ENCODE assay signal across 2 cellular contexts in genomic region chr2:226443112-226443511, GRCh38.
TF ChIP-seq lines count a peak whose summit lies in the region.

No MANE protein-coding gene starts in this region.

TF ChIP-seq in IMR-90, 13 proteins besides CTCF, POLR2A, EP300 and RAD21:
- TF ChIP-seq CEBPB (IDR thresholded peaks at IDR 0.05; ENCODE audit: low read depth, low read length) = no peak

TF ChIP-seq in H1, 55 proteins besides CTCF, POLR2A, EP300 and RAD21:
- TF ChIP-seq, protein P1, sequence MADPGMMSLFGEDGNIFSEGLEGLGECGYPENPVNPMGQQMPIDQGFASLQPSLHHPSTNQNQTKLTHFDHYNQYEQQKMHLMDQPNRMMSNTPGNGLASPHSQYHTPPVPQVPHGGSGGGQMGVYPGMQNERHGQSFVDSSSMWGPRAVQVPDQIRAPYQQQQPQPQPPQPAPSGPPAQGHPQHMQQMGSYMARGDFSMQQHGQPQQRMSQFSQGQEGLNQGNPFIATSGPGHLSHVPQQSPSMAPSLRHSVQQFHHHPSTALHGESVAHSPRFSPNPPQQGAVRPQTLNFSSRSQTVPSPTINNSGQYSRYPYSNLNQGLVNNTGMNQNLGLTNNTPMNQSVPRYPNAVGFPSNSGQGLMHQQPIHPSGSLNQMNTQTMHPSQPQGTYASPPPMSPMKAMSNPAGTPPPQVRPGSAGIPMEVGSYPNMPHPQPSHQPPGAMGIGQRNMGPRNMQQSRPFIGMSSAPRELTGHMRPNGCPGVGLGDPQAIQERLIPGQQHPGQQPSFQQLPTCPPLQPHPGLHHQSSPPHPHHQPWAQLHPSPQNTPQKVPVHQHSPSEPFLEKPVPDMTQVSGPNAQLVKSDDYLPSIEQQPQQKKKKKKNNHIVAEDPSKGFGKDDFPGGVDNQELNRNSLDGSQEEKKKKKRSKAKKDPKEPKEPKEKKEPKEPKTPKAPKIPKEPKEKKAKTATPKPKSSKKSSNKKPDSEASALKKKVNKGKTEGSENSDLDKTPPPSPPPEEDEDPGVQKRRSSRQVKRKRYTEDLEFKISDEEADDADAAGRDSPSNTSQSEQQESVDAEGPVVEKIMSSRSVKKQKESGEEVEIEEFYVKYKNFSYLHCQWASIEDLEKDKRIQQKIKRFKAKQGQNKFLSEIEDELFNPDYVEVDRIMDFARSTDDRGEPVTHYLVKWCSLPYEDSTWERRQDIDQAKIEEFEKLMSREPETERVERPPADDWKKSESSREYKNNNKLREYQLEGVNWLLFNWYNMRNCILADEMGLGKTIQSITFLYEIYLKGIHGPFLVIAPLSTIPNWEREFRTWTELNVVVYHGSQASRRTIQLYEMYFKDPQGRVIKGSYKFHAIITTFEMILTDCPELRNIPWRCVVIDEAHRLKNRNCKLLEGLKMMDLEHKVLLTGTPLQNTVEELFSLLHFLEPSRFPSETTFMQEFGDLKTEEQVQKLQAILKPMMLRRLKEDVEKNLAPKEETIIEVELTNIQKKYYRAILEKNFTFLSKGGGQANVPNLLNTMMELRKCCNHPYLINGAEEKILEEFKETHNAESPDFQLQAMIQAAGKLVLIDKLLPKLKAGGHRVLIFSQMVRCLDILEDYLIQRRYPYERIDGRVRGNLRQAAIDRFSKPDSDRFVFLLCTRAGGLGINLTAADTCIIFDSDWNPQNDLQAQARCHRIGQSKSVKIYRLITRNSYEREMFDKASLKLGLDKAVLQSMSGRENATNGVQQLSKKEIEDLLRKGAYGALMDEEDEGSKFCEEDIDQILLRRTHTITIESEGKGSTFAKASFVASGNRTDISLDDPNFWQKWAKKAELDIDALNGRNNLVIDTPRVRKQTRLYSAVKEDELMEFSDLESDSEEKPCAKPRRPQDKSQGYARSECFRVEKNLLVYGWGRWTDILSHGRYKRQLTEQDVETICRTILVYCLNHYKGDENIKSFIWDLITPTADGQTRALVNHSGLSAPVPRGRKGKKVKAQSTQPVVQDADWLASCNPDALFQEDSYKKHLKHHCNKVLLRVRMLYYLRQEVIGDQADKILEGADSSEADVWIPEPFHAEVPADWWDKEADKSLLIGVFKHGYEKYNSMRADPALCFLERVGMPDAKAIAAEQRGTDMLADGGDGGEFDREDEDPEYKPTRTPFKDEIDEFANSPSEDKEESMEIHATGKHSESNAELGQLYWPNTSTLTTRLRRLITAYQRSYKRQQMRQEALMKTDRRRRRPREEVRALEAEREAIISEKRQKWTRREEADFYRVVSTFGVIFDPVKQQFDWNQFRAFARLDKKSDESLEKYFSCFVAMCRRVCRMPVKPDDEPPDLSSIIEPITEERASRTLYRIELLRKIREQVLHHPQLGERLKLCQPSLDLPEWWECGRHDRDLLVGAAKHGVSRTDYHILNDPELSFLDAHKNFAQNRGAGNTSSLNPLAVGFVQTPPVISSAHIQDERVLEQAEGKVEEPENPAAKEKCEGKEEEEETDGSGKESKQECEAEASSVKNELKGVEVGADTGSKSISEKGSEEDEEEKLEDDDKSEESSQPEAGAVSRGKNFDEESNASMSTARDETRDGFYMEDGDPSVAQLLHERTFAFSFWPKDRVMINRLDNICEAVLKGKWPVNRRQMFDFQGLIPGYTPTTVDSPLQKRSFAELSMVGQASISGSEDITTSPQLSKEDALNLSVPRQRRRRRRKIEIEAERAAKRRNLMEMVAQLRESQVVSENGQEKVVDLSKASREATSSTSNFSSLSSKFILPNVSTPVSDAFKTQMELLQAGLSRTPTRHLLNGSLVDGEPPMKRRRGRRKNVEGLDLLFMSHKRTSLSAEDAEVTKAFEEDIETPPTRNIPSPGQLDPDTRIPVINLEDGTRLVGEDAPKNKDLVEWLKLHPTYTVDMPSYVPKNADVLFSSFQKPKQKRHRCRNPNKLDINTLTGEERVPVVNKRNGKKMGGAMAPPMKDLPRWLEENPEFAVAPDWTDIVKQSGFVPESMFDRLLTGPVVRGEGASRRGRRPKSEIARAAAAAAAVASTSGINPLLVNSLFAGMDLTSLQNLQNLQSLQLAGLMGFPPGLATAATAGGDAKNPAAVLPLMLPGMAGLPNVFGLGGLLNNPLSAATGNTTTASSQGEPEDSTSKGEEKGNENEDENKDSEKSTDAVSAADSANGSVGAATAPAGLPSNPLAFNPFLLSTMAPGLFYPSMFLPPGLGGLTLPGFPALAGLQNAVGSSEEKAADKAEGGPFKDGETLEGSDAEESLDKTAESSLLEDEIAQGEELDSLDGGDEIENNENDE (IDR thresholded peaks at IDR 0.05; ENCODE audit: insufficient replicate concordance, low read length) = no peak
- TF ChIP-seq SIN3A (conservative IDR thresholded peaks at IDR 0.05 in 1 of 2, IDR thresholded peaks at IDR 0.05 in 1 of 2; ENCODE audit: low read depth in 1 of 2, low read length in 2 of 2) (no peak), CHD2 (IDR thresholded peaks at IDR 0.05; ENCODE audit: low read length) (no peak), SAP30 (IDR thresholded peaks at IDR 0.05; ENCODE audit: insufficient read depth, insufficient replicate concordance, low read length) (no peak), SRF (IDR thresholded peaks at IDR 0.05; ENCODE audit: low read depth, low read length) (no peak), CBX5 (IDR thresholded peaks at IDR 0.05; ENCODE audit: low read depth, low read length) (no peak), SP4 (IDR thresholded peaks at IDR 0.05; ENCODE audit: low read length) (no peak), KDM4A (IDR thresholded peaks at IDR 0.05; ENCODE audit: low read depth, low read length, severe bottlenecking) (no peak), SP1 (IDR thresholded peaks at IDR 0.05; ENCODE audit: low read depth, low read length) (no peak), HDAC2 (IDR thresholded peaks at IDR 0.05; ENCODE audit: borderline replicate concordance in 1 of 2, low read depth in 2 of 2, low read length in 2 of 2) (no peak), CTBP2 (IDR thresholded peaks at IDR 0.05; ENCODE audit: borderline replicate concordance, insufficient read depth, insufficient read length, low read length) (no peak), CHD1 (IDR thresholded peaks at IDR 0.05; ENCODE audit: low read depth, low read length) (no peak), JUND (IDR thresholded peaks at IDR 0.05; ENCODE audit: low read length) (no peak), CREB1 (IDR thresholded peaks at IDR 0.05) (no peak), GABPA (IDR thresholded peaks at IDR 0.05; ENCODE audit: borderline replicate concordance, insufficient read depth, low read length) (no peak), HDAC6 (IDR thresholded peaks at IDR 0.05; ENCODE audit: low read depth, low read length) (no peak), KDM5A (IDR thresholded peaks at IDR 0.05; ENCODE audit: low read length) (no peak)
- TF ChIP-seq, protein P2, sequence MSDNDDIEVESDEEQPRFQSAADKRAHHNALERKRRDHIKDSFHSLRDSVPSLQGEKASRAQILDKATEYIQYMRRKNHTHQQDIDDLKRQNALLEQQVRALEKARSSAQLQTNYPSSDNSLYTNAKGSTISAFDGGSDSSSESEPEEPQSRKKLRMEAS (IDR thresholded peaks at IDR 0.05) = no peak
